Comparison of ENCODE assay signal across 10 cellular contexts in the genomic region with DNA sequence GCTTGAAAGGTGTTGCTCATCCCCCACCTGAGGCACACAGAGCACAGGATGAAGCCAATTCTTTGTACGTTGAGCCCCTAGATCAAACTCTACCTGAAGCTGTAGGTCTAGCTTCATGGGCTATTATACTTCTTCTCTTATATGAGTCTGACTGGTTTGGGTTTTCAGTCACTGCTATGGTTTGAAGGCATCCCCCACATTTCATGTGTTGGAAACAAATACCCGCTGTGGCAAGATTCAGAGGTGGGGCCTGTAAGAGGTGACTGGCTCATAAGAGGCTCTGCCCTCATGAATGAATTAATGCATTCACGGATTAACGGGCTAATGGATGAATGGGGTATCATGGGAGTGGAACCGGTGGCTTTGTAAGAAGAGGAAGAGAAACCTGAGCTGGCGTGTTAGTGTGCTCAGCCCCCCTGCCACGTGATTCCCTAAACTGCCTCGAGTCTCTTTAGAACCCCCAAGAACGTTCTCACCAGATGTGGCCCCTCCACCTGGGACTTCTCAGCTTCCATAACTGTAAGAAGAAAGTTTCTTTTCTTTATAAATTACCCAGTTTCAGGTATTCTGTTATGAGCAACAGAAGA. TPM values are rescaled to one million over a fixed set of nuclear protein-coding genes. Genes with fewer than 3 reads are reported as not detected.
DNase-seq lines count a peak whose midpoint lies in the region; ATAC-seq and TF ChIP-seq lines count a peak whose summit lies in the region.
"Had no signal": no experiment of that assay in that cellular context is flagged by ENCODE, and none has a peak within 500 bp of the region (broad histone marks: within the 10 kb centered on the region; RNA-seq: fewer than 3 reads in every experiment).

No MANE protein-coding gene starts in this region.

- peaks cover 54% of the 10 kb centered on the region for H3K4me1 Mint-ChIP-seq in activated T-cell treated with anti-CD3 and anti-CD28 coated beads, Interleukin-2, amount 50 U/mL, for 24 hours (ENCODE audit: low read depth)
- H3K4me1 Mint-ChIP-seq in activated T-helper 1 cell treated with anti-CD3 and anti-CD28 coated beads, Interleukin-12 subunit alpha, Interleukin-12 subunit beta, Interleukin-2, Interleukin-4 antibody, amounts not matched to agents 30 ng/mL and 10 ng/mL and 1 ng/mL, durations not matched to agents 14 hours and 24 hours and 36 hours (ENCODE audit: low read depth), result peaks cover 60% of the 10 kb centered on the region

- no peaks in the 10 kb centered on the region for H3K9me3 Mint-ChIP-seq in activated T-cell treated with anti-CD3 and anti-CD28 coated beads, Interleukin-2, amount 50 U/mL, for 24 hours
- H3K9me3 Mint-ChIP-seq in activated T-helper 1 cell treated with anti-CD3 and anti-CD28 coated beads, Interleukin-12 subunit alpha, Interleukin-12 subunit beta, Interleukin-2, Interleukin-4 antibody, amounts not matched to agents 30 ng/mL and 10 ng/mL and 1 ng/mL, durations not matched to agents 14 hours and 24 hours and 36 hours, result peaks cover 4% of the 10 kb centered on the region

- H3K27me3 ChIP-seq in suprapubic skin, result peaks cover 4% of the 10 kb centered on the region

- intact Hi-C loops in activated T-helper 1 cell treated with anti-CD3 and anti-CD28 coated beads, Interleukin-12 subunit alpha, Interleukin-12 subunit beta, Interleukin-2, Interleukin-4 antibody, amounts not matched to agents 30 ng/mL and 10 ng/mL and 1 ng/mL, durations not matched to agents 14 hours and 24 hours and 36 hours (cut with micrococcal nuclease), result loop anchor here (1.0 to 2.0 kb wide), 2 partner anchors 19 to 116 kb away; no protein-coding TSS in a partner anchor

- 86% methylated on average over 9 of the region's 9 CpGs for WGBS in suprapubic skin

- peaks cover 39% of the 10 kb centered on the region for H3K4me1 ChIP-seq in suprapubic skin

- TF ChIP-seq POLR2A in suprapubic skin (IDR thresholded peaks at IDR 0.05), result no peak

- no peak for TF ChIP-seq CTCF in suprapubic skin (IDR thresholded peaks at IDR 0.05)

- H3K27me3 Mint-ChIP-seq in activated T-cell treated with anti-CD3 and anti-CD28 coated beads, Interleukin-2, amount 50 U/mL, for 24 hours, result no peaks in the 10 kb centered on the region
- no peaks in the 10 kb centered on the region for H3K27me3 Mint-ChIP-seq in activated T-helper 1 cell treated with anti-CD3 and anti-CD28 coated beads, Interleukin-12 subunit alpha, Interleukin-12 subunit beta, Interleukin-2, Interleukin-4 antibody, amounts not matched to agents 30 ng/mL and 10 ng/mL and 1 ng/mL, durations not matched to agents 14 hours and 24 hours and 36 hours (ENCODE audit: insufficient read depth)

- peak; percentile 35 for ATAC-seq in HG03060 (IDR thresholded peaks at IDR 0.05; ENCODE audit: low read depth, unreplicated experiment)
- ATAC-seq: lower lobe of right lung had no signal

- no peak overlapping the region for H3K4me3 Mint-ChIP-seq in activated T-cell treated with anti-CD3 and anti-CD28 coated beads, Interleukin-2, amount 50 U/mL, for 24 hours
- H3K4me3 Mint-ChIP-seq in activated T-helper 1 cell treated with anti-CD3 and anti-CD28 coated beads, Interleukin-12 subunit alpha, Interleukin-12 subunit beta, Interleukin-2, Interleukin-4 antibody, amounts not matched to agents 30 ng/mL and 10 ng/mL and 1 ng/mL, durations not matched to agents 14 hours and 24 hours and 36 hours, result no peak overlapping the region

- peak overlapping the region; percentile 84 for H3K27ac Mint-ChIP-seq in activated T-cell treated with anti-CD3 and anti-CD28 coated beads, Interleukin-2, amount 50 U/mL, for 24 hours
- peak overlapping the region; percentile 27 for H3K27ac Mint-ChIP-seq in activated T-helper 1 cell treated with anti-CD3 and anti-CD28 coated beads, Interleukin-12 subunit alpha, Interleukin-12 subunit beta, Interleukin-2, Interleukin-4 antibody, amounts not matched to agents 30 ng/mL and 10 ng/mL and 1 ng/mL, durations not matched to agents 14 hours and 24 hours and 36 hours

- TF ChIP-seq EP300 in suprapubic skin (IDR thresholded peaks at IDR 0.05), result no peak

- H3K4me3 ChIP-seq in suprapubic skin, result no peak overlapping the region
- H3K4me3 ChIP-seq: K562, lower lobe of right lung had no signal

- peak overlapping the region; percentile 50 for H3K27ac ChIP-seq in suprapubic skin
- H3K27ac ChIP-seq: lower lobe of right lung had no signal

- no peak for DNase-seq in activated T-cell treated with anti-CD3 and anti-CD28 coated beads, Interleukin-2, amount 50 U/mL, for 24 hours
- DNase-seq in activated T-cell treated with anti-CD3 and anti-CD28 coated beads, Interleukin-2, amount 50 U/mL, for 48 hours, result no peak
- no peak for DNase-seq in activated T-helper 1 cell treated with anti-CD3 and anti-CD28 coated beads, Interleukin-12 subunit alpha, Interleukin-12 subunit beta, Interleukin-2, Interleukin-4 antibody, amounts not matched to agents 30 ng/mL and 10 ng/mL and 1 ng/mL, durations not matched to agents 14 hours and 24 hours and 36 hours (ENCODE audit: low spot score)
- DNase-seq in suprapubic skin (ENCODE audit: low spot score in 2 of 2), result no peak
- no peak for DNase-seq in foreskin melanocyte
- no peak for DNase-seq in cerebellum (ENCODE audit: low spot score)
- DNase-seq in NCI-H146 (lab: John Stamatoyannopoulos, UW), result no peak
- DNase-seq: lower lobe of right lung had no signal

- H3K36me3 ChIP-seq in suprapubic skin, result no peaks in the 10 kb centered on the region
- H3K36me3 ChIP-seq: lower lobe of right lung had no signal

- H3K36me3 Mint-ChIP-seq in activated T-cell treated with anti-CD3 and anti-CD28 coated beads, Interleukin-2, amount 50 U/mL, for 24 hours (ENCODE audit: low read depth), result peaks cover 8% of the 10 kb centered on the region
- H3K36me3 Mint-ChIP-seq in activated T-helper 1 cell treated with anti-CD3 and anti-CD28 coated beads, Interleukin-12 subunit alpha, Interleukin-12 subunit beta, Interleukin-2, Interleukin-4 antibody, amounts not matched to agents 30 ng/mL and 10 ng/mL and 1 ng/mL, durations not matched to agents 14 hours and 24 hours and 36 hours (ENCODE audit: low read depth), result peaks cover 29% of the 10 kb centered on the region

- no peaks in the 10 kb centered on the region for H3K9me3 ChIP-seq in suprapubic skin
- H3K9me3 ChIP-seq: lower lobe of right lung had no signal

RNA-seq across cellular contexts. Expression of a gene that starts 39.2 kb away (rescaled TPM):
- total RNA-seq in activated T-helper 1 cell treated with anti-CD3 and anti-CD28 coated beads, Interleukin-12 subunit alpha, Interleukin-12 subunit beta, Interleukin-2, Interleukin-4 antibody, amounts not matched to agents 30 ng/mL and 10 ng/mL and 1 ng/mL, durations not matched to agents 14 hours and 24 hours and 36 hours, result 68.2 and 69.4 TPM in 2 replicates
- total RNA-seq in suprapubic skin (10 to 100 TPM in 2 of 4 donors, 1 to 10 TPM in 2; 4.7 to 15.1 (median 10.2) TPM), cerebellum (55.3 TPM)
